1 cellular context compared by ENCODE assay signal in the genomic region with DNA sequence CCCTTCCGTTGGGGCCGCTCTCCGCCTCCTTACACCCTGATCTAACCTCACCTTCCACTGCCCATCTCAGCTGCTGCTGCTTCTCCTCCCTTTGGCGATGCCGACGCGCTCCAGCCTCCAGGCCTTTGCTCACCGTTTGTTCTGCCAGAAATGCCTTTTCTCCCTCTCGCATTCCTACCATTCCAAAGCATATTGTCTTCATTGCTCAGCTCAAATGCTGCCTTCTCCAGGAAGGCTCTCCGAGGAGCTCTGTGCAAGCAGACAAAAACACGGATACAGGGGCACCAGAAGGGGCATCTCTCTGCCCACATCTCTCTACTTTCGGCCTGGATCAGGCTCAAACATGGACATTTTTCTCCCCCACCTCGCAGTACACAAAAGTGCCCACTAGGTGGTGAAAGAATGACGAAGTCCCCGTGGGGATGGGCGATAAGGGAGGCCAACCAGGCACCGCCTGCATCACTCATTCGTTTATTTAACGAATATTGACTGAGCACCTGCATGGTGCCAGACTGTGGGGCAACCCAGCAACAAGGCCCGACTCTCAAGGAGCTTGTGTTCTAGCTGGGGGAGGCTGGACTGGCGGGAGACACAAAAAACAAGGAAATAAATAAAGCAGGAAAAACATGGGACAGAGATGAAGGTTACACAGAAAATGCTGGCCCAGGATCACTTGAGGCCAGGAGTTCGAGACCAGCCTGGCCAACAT.
TF ChIP-seq lines count a peak whose summit lies in the region.

No MANE protein-coding gene starts in this region.

TF ChIP-seq in K562, 482 proteins besides CTCF, POLR2A, EP300 and RAD21 (continued from another document and continues in another):
- TF ChIP-seq, protein P1, sequence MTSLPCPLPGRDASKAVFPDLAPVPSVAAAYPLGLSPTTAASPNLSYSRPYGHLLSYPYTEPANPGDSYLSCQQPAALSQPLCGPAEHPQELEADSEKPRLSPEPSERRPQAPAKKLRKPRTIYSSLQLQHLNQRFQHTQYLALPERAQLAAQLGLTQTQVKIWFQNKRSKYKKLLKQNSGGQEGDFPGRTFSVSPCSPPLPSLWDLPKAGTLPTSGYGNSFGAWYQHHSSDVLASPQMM (CRISPR knock-in tag; IDR thresholded peaks at IDR 0.05), result no peak
- TF ChIP-seq SIRT6 (IDR thresholded peaks at IDR 0.05; ENCODE audit: low read depth, low read length) (no peak), FOXJ2 (tag; IDR thresholded peaks at IDR 0.05) (no peak), ZNF384 (IDR thresholded peaks at IDR 0.05; ENCODE audit: low read depth, low read length) (no peak), JUN (IDR thresholded peaks at IDR 0.05; ENCODE audit: borderline replicate concordance, low read depth, low read length) (no peak), JUN (CRISPR knock-in tag; IDR thresholded peaks at IDR 0.05; ENCODE audit: borderline replicate concordance) (0 out of 2 replicates have a peak, but pooled peaks have one; percentile 41), CREM (IDR thresholded peaks at IDR 0.05; ENCODE audit: low read depth) (peak; percentile 92), FOXK1 (CRISPR knock-in tag; IDR thresholded peaks at IDR 0.05; ENCODE audit: borderline replicate concordance) (no peak), PYGO2 (tag; IDR thresholded peaks at IDR 0.05) (no peak), CBFA2T3 (IDR thresholded peaks at IDR 0.05) (peak; percentile 25; the same call in 1 of the 2 replicates), YY1 (IDR thresholded peaks at IDR 0.05; ENCODE audit: borderline replicate concordance in 1 of 3, control insufficient read depth in 1 of 3, extremely low read depth in 1 of 3, insufficient read depth in 3 of 3, insufficient read length in 1 of 3, insufficient replicate concordance in 2 of 3, low read depth in 1 of 3, low read length in 2 of 3) (peak in 2 of 3 experiments; percentile 43 to 63), OTX1 (CRISPR knock-in tag; IDR thresholded peaks at IDR 0.05) (no peak), SETDB1 (IDR thresholded peaks at IDR 0.05; ENCODE audit: low read length) (no peak), PTBP1 (IDR thresholded peaks at IDR 0.05; ENCODE audit: low read depth, low read length) (no peak), SMARCA5 (IDR thresholded peaks at IDR 0.05) (no peak), NCOR1 (IDR thresholded peaks at IDR 0.05) (no peak), MXI1 (IDR thresholded peaks at IDR 0.05; ENCODE audit: low read depth, low read length) (no peak), KDM1A (IDR thresholded peaks at IDR 0.05) (peak; percentile 48 to 60; a peak in 2 of 4 replicates), RBM22 (IDR thresholded peaks at IDR 0.05; ENCODE audit: low read depth, low read length, poor library complexity, severe bottlenecking) (no peak), ZC3H4 (CRISPR knock-in tag; IDR thresholded peaks at IDR 0.05; ENCODE audit: borderline replicate concordance) (no peak), CBX3 (IDR thresholded peaks at IDR 0.05; ENCODE audit: borderline replicate concordance in 1 of 2, low read length in 2 of 2) (peak in 1 of 2 experiments; percentile 49; a peak in 2 of 3 replicates), ADNP (tag; IDR thresholded peaks at IDR 0.05) (0 out of 2 replicates have a peak, but pooled peaks have one; percentile 7), ESRRA (IDR thresholded peaks at IDR 0.05; ENCODE audit: borderline replicate concordance, low read depth) (0 out of 2 replicates have a peak, but pooled peaks have one; percentile 14), TEAD2 (tag; IDR thresholded peaks at IDR 0.05) (no peak; the same call in 1 of the 2 replicates), FUS (optimal IDR thresholded peaks at IDR 0.05; ENCODE audit: low read depth, low read length) (no peak), RBM39 (optimal IDR thresholded peaks at IDR 0.05; ENCODE audit: low read depth, low read length) (no peak), TEAD1 (CRISPR knock-in tag; IDR thresholded peaks at IDR 0.05) (no peak), ZNF212 (CRISPR knock-in tag; IDR thresholded peaks at IDR 0.05) (no peak), NBN (IDR thresholded peaks at IDR 0.05; ENCODE audit: low read depth) (no peak), GATAD2A (IDR thresholded peaks at IDR 0.05) (no peak), ZNF57 (CRISPR knock-in tag; IDR thresholded peaks at IDR 0.05) (no peak), SMARCA4 (IDR thresholded peaks at IDR 0.05) (0 out of 2 replicates have a peak, but pooled peaks have one; percentile 28), KLF13 (tag; IDR thresholded peaks at IDR 0.05; ENCODE audit: borderline replicate concordance, low read depth) (no peak), ZNF174 (CRISPR knock-in tag; IDR thresholded peaks at IDR 0.05) (no peak), ZNF696 (CRISPR knock-in tag; conservative IDR thresholded peaks at IDR 0.05) (no peak), CXXC5 (CRISPR knock-in tag; IDR thresholded peaks at IDR 0.05) (peak; percentile 41), SUPT5H (IDR thresholded peaks at IDR 0.05) (no peak), SMAD3 (CRISPR knock-in tag; conservative IDR thresholded peaks at IDR 0.05) (no peak), MEIS2 (IDR thresholded peaks at IDR 0.05; ENCODE audit: partially characterized antibody) (no peak), NEUROD1 (IDR thresholded peaks at IDR 0.05; ENCODE audit: borderline replicate concordance, low read depth, low read length, partially characterized antibody) (peak; percentile 38), MAFF (IDR thresholded peaks at IDR 0.05; ENCODE audit: low read length) (no peak), NCOA2 (IDR thresholded peaks at IDR 0.05; ENCODE audit: partially characterized antibody in 2 of 2) (no peak)
- TF ChIP-seq, protein P2, sequence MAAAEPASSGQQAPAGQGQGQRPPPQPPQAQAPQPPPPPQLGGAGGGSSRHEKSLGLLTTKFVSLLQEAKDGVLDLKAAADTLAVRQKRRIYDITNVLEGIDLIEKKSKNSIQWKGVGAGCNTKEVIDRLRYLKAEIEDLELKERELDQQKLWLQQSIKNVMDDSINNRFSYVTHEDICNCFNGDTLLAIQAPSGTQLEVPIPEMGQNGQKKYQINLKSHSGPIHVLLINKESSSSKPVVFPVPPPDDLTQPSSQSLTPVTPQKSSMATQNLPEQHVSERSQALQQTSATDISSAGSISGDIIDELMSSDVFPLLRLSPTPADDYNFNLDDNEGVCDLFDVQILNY (CRISPR knock-in tag; IDR thresholded peaks at IDR 0.05), result no peak
- TF ChIP-seq, protein P3, sequence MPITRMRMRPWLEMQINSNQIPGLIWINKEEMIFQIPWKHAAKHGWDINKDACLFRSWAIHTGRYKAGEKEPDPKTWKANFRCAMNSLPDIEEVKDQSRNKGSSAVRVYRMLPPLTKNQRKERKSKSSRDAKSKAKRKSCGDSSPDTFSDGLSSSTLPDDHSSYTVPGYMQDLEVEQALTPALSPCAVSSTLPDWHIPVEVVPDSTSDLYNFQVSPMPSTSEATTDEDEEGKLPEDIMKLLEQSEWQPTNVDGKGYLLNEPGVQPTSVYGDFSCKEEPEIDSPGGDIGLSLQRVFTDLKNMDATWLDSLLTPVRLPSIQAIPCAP (CRISPR knock-in tag; IDR thresholded peaks at IDR 0.05; ENCODE audit: borderline replicate concordance), result no peak
- TF ChIP-seq, protein P4, sequence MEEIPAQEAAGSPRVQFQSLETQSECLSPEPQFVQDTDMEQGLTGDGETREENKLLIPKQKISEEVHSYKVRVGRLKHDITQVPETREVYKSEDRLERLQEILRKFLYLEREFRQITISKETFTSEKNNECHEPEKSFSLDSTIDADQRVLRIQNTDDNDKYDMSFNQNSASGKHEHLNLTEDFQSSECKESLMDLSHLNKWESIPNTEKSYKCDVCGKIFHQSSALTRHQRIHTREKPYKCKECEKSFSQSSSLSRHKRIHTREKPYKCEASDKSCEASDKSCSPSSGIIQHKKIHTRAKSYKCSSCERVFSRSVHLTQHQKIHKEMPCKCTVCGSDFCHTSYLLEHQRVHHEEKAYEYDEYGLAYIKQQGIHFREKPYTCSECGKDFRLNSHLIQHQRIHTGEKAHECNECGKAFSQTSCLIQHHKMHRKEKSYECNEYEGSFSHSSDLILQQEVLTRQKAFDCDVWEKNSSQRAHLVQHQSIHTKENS (CRISPR knock-in tag; IDR thresholded peaks at IDR 0.05), result no peak
- TF ChIP-seq, protein P5, sequence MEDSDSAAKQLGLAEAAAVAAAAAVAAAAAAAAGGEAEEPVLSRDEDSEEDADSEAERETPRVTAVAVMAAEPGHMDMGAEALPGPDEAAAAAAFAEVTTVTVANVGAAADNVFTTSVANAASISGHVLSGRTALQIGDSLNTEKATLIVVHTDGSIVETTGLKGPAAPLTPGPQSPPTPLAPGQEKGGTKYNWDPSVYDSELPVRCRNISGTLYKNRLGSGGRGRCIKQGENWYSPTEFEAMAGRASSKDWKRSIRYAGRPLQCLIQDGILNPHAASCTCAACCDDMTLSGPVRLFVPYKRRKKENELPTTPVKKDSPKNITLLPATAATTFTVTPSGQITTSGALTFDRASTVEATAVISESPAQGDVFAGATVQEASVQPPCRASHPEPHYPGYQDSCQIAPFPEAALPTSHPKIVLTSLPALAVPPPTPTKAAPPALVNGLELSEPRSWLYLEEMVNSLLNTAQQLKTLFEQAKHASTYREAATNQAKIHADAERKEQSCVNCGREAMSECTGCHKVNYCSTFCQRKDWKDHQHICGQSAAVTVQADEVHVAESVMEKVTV (CRISPR knock-in tag; IDR thresholded peaks at IDR 0.05), result peak; percentile 46; the same call in 1 of the 2 replicates
- TF ChIP-seq, protein P6, sequence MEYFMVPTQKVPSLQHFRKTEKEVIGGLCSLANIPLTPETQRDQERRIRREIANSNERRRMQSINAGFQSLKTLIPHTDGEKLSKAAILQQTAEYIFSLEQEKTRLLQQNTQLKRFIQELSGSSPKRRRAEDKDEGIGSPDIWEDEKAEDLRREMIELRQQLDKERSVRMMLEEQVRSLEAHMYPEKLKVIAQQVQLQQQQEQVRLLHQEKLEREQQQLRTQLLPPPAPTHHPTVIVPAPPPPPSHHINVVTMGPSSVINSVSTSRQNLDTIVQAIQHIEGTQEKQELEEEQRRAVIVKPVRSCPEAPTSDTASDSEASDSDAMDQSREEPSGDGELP (CRISPR knock-in tag; IDR thresholded peaks at IDR 0.05; ENCODE audit: borderline replicate concordance), result 0 out of 2 replicates have a peak, but pooled peaks have one; percentile 40
- TF ChIP-seq, protein P7, sequence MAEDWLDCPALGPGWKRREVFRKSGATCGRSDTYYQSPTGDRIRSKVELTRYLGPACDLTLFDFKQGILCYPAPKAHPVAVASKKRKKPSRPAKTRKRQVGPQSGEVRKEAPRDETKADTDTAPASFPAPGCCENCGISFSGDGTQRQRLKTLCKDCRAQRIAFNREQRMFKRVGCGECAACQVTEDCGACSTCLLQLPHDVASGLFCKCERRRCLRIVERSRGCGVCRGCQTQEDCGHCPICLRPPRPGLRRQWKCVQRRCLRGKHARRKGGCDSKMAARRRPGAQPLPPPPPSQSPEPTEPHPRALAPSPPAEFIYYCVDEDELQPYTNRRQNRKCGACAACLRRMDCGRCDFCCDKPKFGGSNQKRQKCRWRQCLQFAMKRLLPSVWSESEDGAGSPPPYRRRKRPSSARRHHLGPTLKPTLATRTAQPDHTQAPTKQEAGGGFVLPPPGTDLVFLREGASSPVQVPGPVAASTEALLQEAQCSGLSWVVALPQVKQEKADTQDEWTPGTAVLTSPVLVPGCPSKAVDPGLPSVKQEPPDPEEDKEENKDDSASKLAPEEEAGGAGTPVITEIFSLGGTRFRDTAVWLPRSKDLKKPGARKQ (CRISPR knock-in tag; IDR thresholded peaks at IDR 0.05), result no peak
- TF ChIP-seq, protein P8, sequence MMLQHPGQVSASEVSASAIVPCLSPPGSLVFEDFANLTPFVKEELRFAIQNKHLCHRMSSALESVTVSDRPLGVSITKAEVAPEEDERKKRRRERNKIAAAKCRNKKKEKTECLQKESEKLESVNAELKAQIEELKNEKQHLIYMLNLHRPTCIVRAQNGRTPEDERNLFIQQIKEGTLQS (IDR thresholded peaks at IDR 0.05), result no peak
- TF ChIP-seq, protein P8 (CRISPR knock-in tag; conservative IDR thresholded peaks at IDR 0.05), result 0 out of 2 replicates have a peak, but pooled peaks have one; percentile 73
- TF ChIP-seq, protein P9, sequence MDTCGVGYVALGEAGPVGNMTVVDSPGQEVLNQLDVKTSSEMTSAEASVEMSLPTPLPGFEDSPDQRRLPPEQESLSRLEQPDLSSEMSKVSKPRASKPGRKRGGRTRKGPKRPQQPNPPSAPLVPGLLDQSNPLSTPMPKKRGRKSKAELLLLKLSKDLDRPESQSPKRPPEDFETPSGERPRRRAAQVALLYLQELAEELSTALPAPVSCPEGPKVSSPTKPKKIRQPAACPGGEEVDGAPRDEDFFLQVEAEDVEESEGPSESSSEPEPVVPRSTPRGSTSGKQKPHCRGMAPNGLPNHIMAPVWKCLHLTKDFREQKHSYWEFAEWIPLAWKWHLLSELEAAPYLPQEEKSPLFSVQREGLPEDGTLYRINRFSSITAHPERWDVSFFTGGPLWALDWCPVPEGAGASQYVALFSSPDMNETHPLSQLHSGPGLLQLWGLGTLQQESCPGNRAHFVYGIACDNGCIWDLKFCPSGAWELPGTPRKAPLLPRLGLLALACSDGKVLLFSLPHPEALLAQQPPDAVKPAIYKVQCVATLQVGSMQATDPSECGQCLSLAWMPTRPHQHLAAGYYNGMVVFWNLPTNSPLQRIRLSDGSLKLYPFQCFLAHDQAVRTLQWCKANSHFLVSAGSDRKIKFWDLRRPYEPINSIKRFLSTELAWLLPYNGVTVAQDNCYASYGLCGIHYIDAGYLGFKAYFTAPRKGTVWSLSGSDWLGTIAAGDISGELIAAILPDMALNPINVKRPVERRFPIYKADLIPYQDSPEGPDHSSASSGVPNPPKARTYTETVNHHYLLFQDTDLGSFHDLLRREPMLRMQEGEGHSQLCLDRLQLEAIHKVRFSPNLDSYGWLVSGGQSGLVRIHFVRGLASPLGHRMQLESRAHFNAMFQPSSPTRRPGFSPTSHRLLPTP (IDR thresholded peaks at IDR 0.05; ENCODE audit: borderline replicate concordance, extremely low read depth, insufficient read length), result no peak
- TF ChIP-seq, protein P10, sequence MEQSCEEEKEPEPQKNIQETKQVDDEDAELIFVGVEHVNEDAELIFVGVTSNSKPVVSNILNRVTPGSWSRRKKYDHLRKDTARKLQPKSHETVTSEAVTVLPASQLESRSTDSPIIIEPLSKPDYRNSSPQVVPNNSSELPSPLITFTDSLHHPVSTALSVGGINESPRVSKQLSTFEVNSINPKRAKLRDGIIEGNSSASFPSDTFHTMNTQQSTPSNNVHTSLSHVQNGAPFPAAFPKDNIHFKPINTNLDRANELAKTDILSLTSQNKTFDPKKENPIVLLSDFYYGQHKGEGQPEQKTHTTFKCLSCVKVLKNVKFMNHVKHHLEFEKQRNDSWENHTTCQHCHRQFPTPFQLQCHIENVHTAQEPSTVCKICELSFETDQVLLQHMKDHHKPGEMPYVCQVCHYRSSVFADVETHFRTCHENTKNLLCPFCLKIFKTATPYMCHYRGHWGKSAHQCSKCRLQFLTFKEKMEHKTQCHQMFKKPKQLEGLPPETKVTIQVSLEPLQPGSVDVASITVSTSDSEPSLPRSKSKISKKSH (CRISPR knock-in tag; IDR thresholded peaks at IDR 0.05), result no peak
- TF ChIP-seq, protein P11, sequence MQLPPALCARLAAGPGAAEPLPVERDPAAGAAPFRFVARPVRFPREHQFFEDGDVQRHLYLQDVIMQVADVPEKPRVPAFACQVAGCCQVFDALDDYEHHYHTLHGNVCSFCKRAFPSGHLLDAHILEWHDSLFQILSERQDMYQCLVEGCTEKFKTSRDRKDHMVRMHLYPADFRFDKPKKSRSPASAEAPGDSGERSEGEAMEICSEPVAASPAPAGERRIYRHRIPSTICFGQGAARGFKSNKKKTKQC (CRISPR knock-in tag; IDR thresholded peaks at IDR 0.05), result 0 out of 2 replicates have a peak, but pooled peaks have one; percentile 30
